Comparison of ENCODE assay signal across 8 cellular contexts in genomic region chr19:16025108-16026101, GRCh38. TPM values are rescaled to one million over a fixed set of nuclear protein-coding genes. Genes with fewer than 3 reads are reported as not detected.
A peak's percentile ranks its signal among the peaks of the same experiment; 100 is the strongest.
DNase-seq lines count a peak whose midpoint lies in the region; ATAC-seq and TF ChIP-seq lines count a peak whose summit lies in the region.

No MANE protein-coding gene starts in this region.

- ATAC-seq in RWPE2 (ENCODE audit: low read depth) (peak; percentile 88), HG02610 (IDR thresholded peaks at IDR 0.05; ENCODE audit: unreplicated experiment) (no peak), GM19455 (IDR thresholded peaks at IDR 0.05; ENCODE audit: unreplicated experiment) (no peak)

- H3K27ac ChIP-seq in right atrium auricular region (no peak overlapping the region), RWPE2 (ENCODE audit: poor library complexity, severe bottlenecking) (no peak overlapping the region), stomach (no peak overlapping the region), uterus (no peak overlapping the region)

- no peaks in the 10 kb centered on the region for H3K27me3 ChIP-seq in right atrium auricular region
- H3K27me3 ChIP-seq in RWPE2 (ENCODE audit: insufficient read depth, poor library complexity, severe bottlenecking): no peaks in the 10 kb centered on the region
- H3K27me3 ChIP-seq in stomach: no peaks in the 10 kb centered on the region
- no peaks in the 10 kb centered on the region for H3K27me3 ChIP-seq in uterus

- TF ChIP-seq EP300 in stomach (IDR thresholded peaks at IDR 0.05): no peak

- DNase-seq in cardiac septum (ENCODE audit: low spot score) (peak; percentile 36), right atrium auricular region (ENCODE audit: low spot score) (no peak), RWPE2 (ENCODE audit: low spot score) (peak; percentile 66), fibroblast of the aortic adventitia (ENCODE audit: low read depth) (peak; percentile 62), stomach (peak; percentile 54), uterus (no peak)

- H3K9me3 ChIP-seq in right atrium auricular region (no peaks in the 10 kb centered on the region), RWPE2 (ENCODE audit: severe bottlenecking) (no peaks in the 10 kb centered on the region), stomach (no peaks in the 10 kb centered on the region), uterus (no peaks in the 10 kb centered on the region)

- H3K36me3 ChIP-seq in right atrium auricular region (no peaks in the 10 kb centered on the region), RWPE2 (ENCODE audit: low read depth) (no peaks in the 10 kb centered on the region), stomach (no peaks in the 10 kb centered on the region), uterus (no peaks in the 10 kb centered on the region)

- no peaks in the 10 kb centered on the region for H3K4me1 ChIP-seq in right atrium auricular region
- no peaks in the 10 kb centered on the region for H3K4me1 ChIP-seq in RWPE2 (ENCODE audit: insufficient read depth, poor library complexity, severe bottlenecking)
- H3K4me1 ChIP-seq in stomach: no peaks in the 10 kb centered on the region
- H3K4me1 ChIP-seq in uterus: no peaks in the 10 kb centered on the region

- TF ChIP-seq POLR2A in stomach (IDR thresholded peaks at IDR 0.05) (no peak), uterus (IDR thresholded peaks at IDR 0.05) (no peak)

- intact Hi-C loops in cardiac septum (cut with DNase I): no loop called here
- intact Hi-C loops in stomach (cut with DNase I; ENCODE audit: low total_unique reads): no loop called here
- intact Hi-C loops in uterus (cut with DNase I; ENCODE audit: low total_unique reads): no loop called here

- H3K4me3 ChIP-seq in right atrium auricular region: no peak overlapping the region
- no peak overlapping the region for H3K4me3 ChIP-seq in RWPE2 (ENCODE audit: severe bottlenecking)
- no peak overlapping the region for H3K4me3 ChIP-seq in fibroblast of the aortic adventitia (ENCODE audit: low read depth, low read length)
- no peak overlapping the region for H3K4me3 ChIP-seq in stomach
- no peak overlapping the region for H3K4me3 ChIP-seq in uterus

- TF ChIP-seq CTCF in right atrium auricular region (IDR thresholded peaks at IDR 0.05) (peak in 1 of 2 donors; percentile 19), RWPE2 (IDR thresholded peaks at IDR 0.05; ENCODE audit: poor library complexity, severe bottlenecking) (peak; percentile 52), fibroblast of the aortic adventitia (IDR thresholded peaks at IDR 0.05; ENCODE audit: insufficient read depth, low read length) (peak; percentile 71), stomach (IDR thresholded peaks at IDR 0.05) (peak in 3 of 7 experiments; percentile 12 to 31 (median 19)), uterus (IDR thresholded peaks at IDR 0.05) (peak in 2 of 4 experiments; percentile 27 to 29)

- 47 to 69% (median 55%) methylated on average over 15 to 20 of the region's 20 CpGs for WGBS in stomach, 5 donors

RNA-seq across cellular contexts. Expression of gene TPM4, which starts 50.9 kb away (rescaled TPM):
- total RNA-seq in cardiac septum (95.4 TPM), right atrium auricular region (100 to 1,000 TPM; 163 to 194 TPM), fibroblast of the aortic adventitia (ENCODE audit: low replicate concordance) (864 and 1,097 TPM in 2 replicates), stomach (100 to 1,000 TPM; 167 to 609 (median 275) TPM), uterus (100 to 1,000 TPM; 423 to 862 (median 517) TPM)
- 100 to 1,000 TPM; 185 to 475 (median 427) TPM for polyA plus RNA-seq in stomach

Comparison
In these comparisons a context has a peak if more than half of its experiments do, and no peak if none do; other contexts are left out.
1. DNase-seq: peak in cardiac septum (single experiment), RWPE2 (single experiment), fibroblast of the aortic adventitia (single experiment) and stomach (single experiment); none in right atrium auricular region (single experiment) and uterus (0 of 2).